Comparison of ENCODE assay signal across 21 cellular contexts in the genomic region with DNA sequence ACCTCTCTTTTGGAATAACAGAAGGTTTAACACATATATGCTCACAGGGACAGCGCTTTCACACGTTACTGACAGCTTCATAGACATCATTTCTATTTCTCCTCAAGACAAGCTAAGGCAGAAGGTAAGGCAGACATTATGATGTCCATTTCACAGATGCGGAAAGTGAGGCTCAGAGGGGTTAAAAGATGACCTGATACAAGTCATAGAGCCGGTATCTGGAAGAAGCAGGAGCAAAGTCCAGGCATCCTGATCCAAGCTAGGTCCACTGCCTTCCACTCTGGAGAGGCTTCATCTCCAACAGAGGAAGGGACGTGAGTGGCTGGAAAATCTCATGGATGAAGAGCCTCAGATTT.
"Had no signal": no experiment of that assay in that cellular context is flagged by ENCODE, and none has a peak within 500 bp of the region (broad histone marks: within the 10 kb centered on the region; RNA-seq: fewer than 3 reads in every experiment).

No MANE protein-coding gene starts in this region.

- H3K4me1 ChIP-seq: gastrocnemius medialis, lower lobe of right lung, pancreas, spleen, testis, transverse colon, upper lobe of right lung, uterus had no signal

- H3K27ac Mint-ChIP-seq: naive thymus-derived CD8-positive, alpha-beta T cell; stimulated activated memory B cell treated with anti-CD40 and anti-IgM and Interleukin-4, amounts not matched to agents 10 μg/mL and 1 μg/mL and 100 μg/mL, for 72 hours had no signal

- ATAC-seq: left ventricle myocardium superior; lower lobe of right lung; naive thymus-derived CD8-positive, alpha-beta T cell; pancreas; stimulated activated memory B cell treated with anti-CD40 and anti-IgM and Interleukin-4, amounts not matched to agents 10 μg/mL and 1 μg/mL and 100 μg/mL, for 72 hours; stimulated activated naive CD8-positive, alpha-beta T cell treated with anti-CD3 and anti-CD28 coated beads, Interleukin-15, Interleukin-2, amounts not matched to agents 100 U/mL and 50 U/mL, for 24 hours; upper lobe of right lung had no signal

- H3K4me1 Mint-ChIP-seq: stimulated activated memory B cell treated with anti-CD40 and anti-IgM and Interleukin-4, amounts not matched to agents 10 μg/mL and 1 μg/mL and 100 μg/mL, for 72 hours had no signal

- H3K4me3 ChIP-seq: dorsolateral prefrontal cortex, gastrocnemius medialis, lower lobe of right lung, pancreas, skin epidermis, spleen, testis, transverse colon, upper lobe of right lung, uterus had no signal

- H3K4me3 Mint-ChIP-seq: naive thymus-derived CD8-positive, alpha-beta T cell; stimulated activated memory B cell treated with anti-CD40 and anti-IgM and Interleukin-4, amounts not matched to agents 10 μg/mL and 1 μg/mL and 100 μg/mL, for 72 hours had no signal

- H3K9me3 ChIP-seq: gastrocnemius medialis, lower lobe of right lung, pancreas, testis, transverse colon, upper lobe of right lung, uterus had no signal

- FAIRE-seq: keratinocyte, pancreas had no signal

- H3K27me3 Mint-ChIP-seq: naive thymus-derived CD8-positive, alpha-beta T cell; stimulated activated memory B cell treated with anti-CD40 and anti-IgM and Interleukin-4, amounts not matched to agents 10 μg/mL and 1 μg/mL and 100 μg/mL, for 72 hours had no signal

- DNase-seq: cortex of kidney; dorsolateral prefrontal cortex; effector CD4-positive, alpha-beta T cell; gastrocnemius medialis; left ventricle myocardium superior; lower lobe of right lung; naive thymus-derived CD8-positive, alpha-beta T cell; occipital lobe; pancreas; retina; spleen; stimulated activated CD4-positive, alpha-beta T cell treated with anti-CD3 and anti-CD28 coated beads, Interleukin-4, amount 100 ng/mL, for 4 hours; stimulated activated naive CD8-positive, alpha-beta T cell treated with anti-CD3 and anti-CD28 coated beads, Interleukin-15, Interleukin-2, amounts not matched to agents 100 U/mL and 50 U/mL, for 24 hours; substantia nigra; testis; transverse colon; upper lobe of right lung; uterus had no signal

- H3K36me3 ChIP-seq: gastrocnemius medialis, lower lobe of right lung, pancreas, spleen, transverse colon, upper lobe of right lung, uterus had no signal

- H3K27ac ChIP-seq: gastrocnemius medialis, lower lobe of right lung, pancreas, spleen, transverse colon, upper lobe of right lung, uterus had no signal

- H3K27me3 ChIP-seq: dorsolateral prefrontal cortex, gastrocnemius medialis, pancreas, spleen, testis, transverse colon, upper lobe of right lung, uterus had no signal
